In the genomic region with DNA sequence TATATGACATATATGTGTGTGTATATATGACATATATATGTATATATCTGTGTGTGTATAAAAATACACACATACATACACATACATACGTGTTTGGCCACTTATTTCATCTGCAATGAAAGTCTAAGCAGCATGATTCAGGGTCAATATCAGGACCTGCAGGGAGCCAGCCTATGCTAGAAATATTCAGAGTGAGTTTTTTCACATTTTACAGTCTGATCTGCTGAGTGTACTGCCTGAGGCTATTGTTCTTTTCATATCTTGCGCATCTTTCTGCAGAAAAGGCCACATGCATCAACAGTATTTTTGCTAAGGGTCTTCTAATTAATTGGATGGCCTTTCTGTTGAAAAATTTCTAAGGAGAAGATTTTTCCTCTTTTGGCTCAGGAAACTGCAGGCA, we compare ENCODE assay signal across 17 cellular contexts.
DNase-seq lines count a peak whose midpoint lies in the region; FAIRE-seq and TF ChIP-seq lines count a peak whose summit lies in the region.
"Had no signal": no experiment of that assay in that cellular context is flagged by ENCODE, and none has a peak within 500 bp of the region (broad histone marks: within the 10 kb centered on the region; RNA-seq: fewer than 3 reads in every experiment).

No MANE protein-coding gene starts in this region.

- no peaks in the 10 kb centered on the region; the same call in 1 of the 2 replicates for H3K36me3 ChIP-seq in OCI-LY1 (ENCODE audit: insufficient read depth, low read length)
- no peaks in the 10 kb centered on the region for H3K36me3 ChIP-seq in bronchial epithelial cell (ENCODE audit: control insufficient read depth, insufficient read depth, low read length)
- H3K36me3 ChIP-seq: BLaER1 treated with 17β-estradiol and CSF1 and Interleukin-3, amounts not matched to agents 10 nM and 100 nM had no signal

- H3K27me3 ChIP-seq in OCI-LY1 (ENCODE audit: insufficient read depth, low read length) (no peaks in the 10 kb centered on the region), bronchial epithelial cell (ENCODE audit: control insufficient read depth, insufficient read depth, low read length) (no peaks in the 10 kb centered on the region)
- H3K27me3 ChIP-seq: BLaER1 treated with 17β-estradiol and CSF1 and Interleukin-3, amounts not matched to agents 10 nM and 100 nM had no signal

- no peak for FAIRE-seq in bronchial epithelial cell (lab: Jason Lieb, UNC)
- FAIRE-seq: G401.6, GM12892, H1 had no signal

- no peak overlapping the region for H2AFZ ChIP-seq in OCI-LY1 (ENCODE audit: low read length)

- TF ChIP-seq CTCF in OCI-LY1 (IDR thresholded peaks at IDR 0.05; ENCODE audit: low read length) (no peak), bronchial epithelial cell (IDR thresholded peaks at IDR 0.05; ENCODE audit: insufficient read depth, low read length, severe bottlenecking) (no peak)

- peaks cover 63% of the 10 kb centered on the region for H3K4me1 ChIP-seq in OCI-LY1 (ENCODE audit: insufficient read depth, low read length, severe bottlenecking)
- H3K4me1 ChIP-seq: BLaER1 treated with 17β-estradiol and CSF1 and Interleukin-3, amounts not matched to agents 10 nM and 100 nM had no signal

- H4K20me1 ChIP-seq in OCI-LY1 (ENCODE audit: insufficient read depth, low read length) = no peaks in the 10 kb centered on the region
- H4K20me1 ChIP-seq: BLaER1 treated with 17β-estradiol and CSF1 and Interleukin-3, amounts not matched to agents 10 nM and 100 nM had no signal

- H3K4me3 ChIP-seq in OCI-LY1 (ENCODE audit: low read depth, low read length, poor library complexity, severe bottlenecking) = no peak overlapping the region
- H3K4me3 ChIP-seq in bronchial epithelial cell (ENCODE audit: low read depth, low read length) = no peak overlapping the region
- H3K4me3 ChIP-seq: BLaER1 treated with 17β-estradiol and CSF1 and Interleukin-3, amounts not matched to agents 10 nM and 100 nM had no signal

- H3K27ac ChIP-seq in OCI-LY1 (ENCODE audit: low read depth, low read length, poor library complexity, severe bottlenecking) = peak overlapping the region; percentile 96
- H3K27ac ChIP-seq: BLaER1 treated with 17β-estradiol and CSF1 and Interleukin-3, amounts not matched to agents 10 nM and 100 nM had no signal

- H3K9me3 ChIP-seq in OCI-LY1 (ENCODE audit: low read length) = no peaks in the 10 kb centered on the region
- H3K9me3 ChIP-seq: BLaER1 treated with 17β-estradiol and CSF1 and Interleukin-3, amounts not matched to agents 10 nM and 100 nM had no signal

- no peaks in the 10 kb centered on the region for H3K79me2 ChIP-seq in OCI-LY1 (ENCODE audit: insufficient read depth, low read length)

- DNase-seq in EH (ENCODE audit: low read depth) (peak; percentile 76), bronchial epithelial cell (ENCODE audit: low read depth) (peak; percentile 0), NCI-H524 (lab: John Stamatoyannopoulos, UW) (no peak), pons (ENCODE audit: low spot score) (no peak)
- no peak for DNase-seq in effector CD4-positive, alpha-beta T cell
- DNase-seq: Calu3; CD4-positive, alpha-beta memory T cell; COR-L47; DMS53; DMS79 treated with DMSO at 0.1 percent for 48 hours; H7; HCEC 1CT had no signal

- H3K9ac ChIP-seq in OCI-LY1 (ENCODE audit: low read length) = no peak overlapping the region
- H3K9ac ChIP-seq: BLaER1 treated with 17β-estradiol and CSF1 and Interleukin-3, amounts not matched to agents 10 nM and 100 nM had no signal

- H3F3A ChIP-seq in OCI-LY1 (ENCODE audit: insufficient read depth, low read length) = no peaks in the 10 kb centered on the region

- H3K9me2 ChIP-seq in OCI-LY1 (ENCODE audit: low read depth, low read length) = no peaks in the 10 kb centered on the region

- no peak overlapping the region for H3K4me2 ChIP-seq in OCI-LY1 (ENCODE audit: low read length)
- H3K4me2 ChIP-seq: BLaER1 treated with 17β-estradiol and CSF1 and Interleukin-3, amounts not matched to agents 10 nM and 100 nM had no signal

Comparison
In these comparisons a context has a peak if more than half of its experiments do, and no peak if none do; other contexts are left out.
1. DNase-seq: peak in EH (single experiment) and bronchial epithelial cell (single experiment); none in NCI-H524 (0 of 2), effector CD4-positive, alpha-beta T cell (single experiment) and pons (single experiment).